ENCODE assay signal across 8 cellular contexts in genomic region chr3:102673271-102674115, GRCh38.
DNase-seq lines count a peak whose midpoint lies in the region; ATAC-seq and TF ChIP-seq lines count a peak whose summit lies in the region.

No MANE protein-coding gene starts in this region.

- H3K4me1 Mint-ChIP-seq in activated B cell treated with CpG ODN at 0.5 μM for 24 hours = peaks cover 3% of the 10 kb centered on the region

- peak; percentile 86 for ATAC-seq in GM18909 (IDR thresholded peaks at IDR 0.05; ENCODE audit: poor library complexity, unreplicated experiment)
- peak; percentile 62 for ATAC-seq in HG03196 (IDR thresholded peaks at IDR 0.05; ENCODE audit: unreplicated experiment)
- ATAC-seq in activated B cell treated with CpG ODN at 0.5 μM for 24 hours (ENCODE audit: low read depth) = no peak
- ATAC-seq in left colon = peak; percentile 61

- CTCF ChIA-PET in activated B cell treated with CpG ODN at 0.5 μM for 24 hours (lab: Charles Lee) = interaction anchor here (0.8 to 2.9 kb wide), 9 partner anchors 8 to 448 kb away, joined by 3 to 16 read pairs (median 4); no protein-coding TSS in a partner anchor

- peaks cover 12% of the 10 kb centered on the region for H3K27me3 Mint-ChIP-seq in activated B cell treated with CpG ODN at 0.5 μM for 24 hours

- H3K36me3 Mint-ChIP-seq in activated B cell treated with CpG ODN at 0.5 μM for 24 hours (ENCODE audit: low read depth) = no peaks in the 10 kb centered on the region

- no peak overlapping the region for H3K27ac Mint-ChIP-seq in activated B cell treated with CpG ODN at 0.5 μM for 24 hours

- no peak overlapping the region for H3K4me3 Mint-ChIP-seq in activated B cell treated with CpG ODN at 0.5 μM for 24 hours

- peak; percentile 70 for TF ChIP-seq CTCF in activated B cell treated with CpG ODN at 0.5 μM for 24 hours (IDR thresholded peaks at IDR 0.05)

- POLR2A ChIA-PET in activated B cell treated with CpG ODN at 0.5 μM for 24 hours (lab: Charles Lee) = no interaction called here

- no peaks in the 10 kb centered on the region for H3K9me3 Mint-ChIP-seq in activated B cell treated with CpG ODN at 0.5 μM for 24 hours

- DNase-seq in AG20443 (ENCODE audit: low spot score) (peak; percentile 83), NCI-H2196 (lab: John Stamatoyannopoulos, UW; ENCODE audit: unreplicated experiment) (peak; percentile 67), activated B cell treated with CpG ODN at 0.5 μM for 24 hours (peak; percentile 19), cerebellar cortex (ENCODE audit: low spot score) (peak; percentile 60), left colon (peak; percentile 27 to 66)
- peak; percentile 29 to 53 for DNase-seq in stimulated activated CD4-positive, alpha-beta T cell treated with anti-CD3 and anti-CD28 coated beads, Interleukin-4, amount 100 ng/mL, for 4 hours

- intact Hi-C loops in activated B cell treated with CpG ODN at 0.5 μM for 24 hours (cut with micrococcal nuclease) = loop anchor here (1.0 to 2.0 kb wide), 2 partner anchors 439 to 864 kb away; no protein-coding TSS in a partner anchor
- intact Hi-C loops in left colon (cut with DNase I, micrococcal nuclease) = no loop called here

Comparison
In these comparisons a context has a peak if more than half of its experiments do, and no peak if none do; other contexts are left out.
1. DNase-seq: peak in every context shown above with its lines; median percentile 83 in AG20443; 67 in NCI-H2196; 60 in cerebellar cortex; 46 in left colon; 41 in stimulated activated CD4-positive, alpha-beta T cell treated with anti-CD3 and anti-CD28 coated beads, Interleukin-4, amount 100 ng/mL, for 4 hours; 19 in activated B cell treated with CpG ODN at 0.5 μM for 24 hours.